In the genomic region with DNA sequence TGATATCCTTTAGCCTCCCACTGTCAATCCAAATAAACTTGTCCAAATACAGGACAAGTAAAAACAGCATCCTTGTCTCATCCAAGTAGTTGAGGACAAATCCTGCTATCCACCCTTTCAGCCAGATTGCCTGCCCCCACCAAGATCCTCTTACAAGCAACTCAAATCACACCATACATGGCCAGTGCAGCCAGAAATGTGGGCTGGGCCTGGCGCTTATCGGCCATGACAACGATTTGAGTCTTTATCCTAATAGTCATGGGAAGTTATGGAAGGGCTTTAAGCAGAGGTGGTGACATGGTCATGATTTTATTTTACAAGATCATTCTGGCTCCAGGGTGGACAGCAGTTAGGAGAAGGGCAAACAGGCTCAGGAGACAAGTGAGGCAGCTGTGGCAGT, we compare ENCODE assay signal across 23 cellular contexts. TPM values are rescaled to one million over a fixed set of nuclear protein-coding genes. Genes with fewer than 3 reads are reported as not detected.
"Had no signal": no experiment of that assay in that cellular context is flagged by ENCODE, and none has a peak within 500 bp of the region (broad histone marks: within the 10 kb centered on the region; RNA-seq: fewer than 3 reads in every experiment).

No MANE protein-coding gene starts in this region.

- ATAC-seq: activated CD8-positive, alpha-beta T cell treated with anti-CD3 and anti-CD28 coated beads for 36 hours; T-cell had no signal

- H3K4me3 ChIP-seq: SK-N-MC had no signal

- DNase-seq: activated CD4-positive, alpha-beta T cell treated with anti-CD3 and anti-CD28 coated beads, Interleukin-2, amount 50 U/mL, for 1 hour; activated CD4-positive, CD25-positive, alpha-beta regulatory T cell; activated CD8-positive, alpha-beta memory T cell treated with anti-CD3 and anti-CD28 coated beads, Interleukin-2, amount 50 U/mL, for 4 hours; activated CD8-positive, alpha-beta T cell treated with anti-CD3 and anti-CD28 coated beads for 36 hours; activated gamma-delta T cell treated with Interleukin-2 at 50 U/mL for 16 hours; activated naive CD4-positive, alpha-beta T cell treated with anti-CD3 and anti-CD28 coated beads, Interleukin-2, amount 10 ng/mL, durations not matched to agents 7 days and 5 days; activated naive CD8-positive, alpha-beta T cell treated with anti-CD3 and anti-CD28 coated beads for 36 hours; activated T-cell treated with anti-CD3 and anti-CD28 coated beads, Interleukin-2, amount 50 U/mL, for 72 hours; brain microvascular endothelial cell; caudate nucleus; KG1; MV-4-11; NCI-H1417 treated with DMSO at 0.1 percent for 48 hours; NCI-H2029; NCI-H2107; NCI-H226; NCI-H774; NK-92 treated with Interleukin-12 subunit alpha and Interleukin-12 subunit beta, amount 100 ng/mL, for 24 hours; T-cell; T-helper 2 cell; T1000 had no signal

- H3K36me3 ChIP-seq: brain microvascular endothelial cell had no signal

- H3K27ac ChIP-seq: brain microvascular endothelial cell, SK-N-MC had no signal

RNA-seq across cellular contexts. Expression of a gene that starts 10.0 kb away (rescaled TPM):
- polyA plus RNA-seq: IgD-negative memory B cell had no signal
